In genomic region chr20:47079047-47079446, GRCh38 we compare ENCODE assay signal across 11 cellular contexts.
"Had no signal": no experiment of that assay in that cellular context is flagged by ENCODE, and none has a peak within 500 bp of the region (broad histone marks: within the 10 kb centered on the region; RNA-seq: fewer than 3 reads in every experiment).

No MANE protein-coding gene starts in this region.

- H3K27ac ChIP-seq: GM23248 had no signal

- H3K9me3 ChIP-seq: HAP-1 had no signal

- H3K4me1 ChIP-seq: HAP-1 had no signal

- H3K4me2 ChIP-seq: GM23338 had no signal

- FAIRE-seq: H1, H54 had no signal

- DNase-seq: GM23248, GOT3, H7, H9, HCEC 1CT, HFFc6 had no signal

- H2AFZ ChIP-seq: GM23248, GM23338 had no signal

- H3K36me3 ChIP-seq: HAP-1 had no signal

- H3K4me3 ChIP-seq: GM23248, GM23338, HAP-1 had no signal

- ATAC-seq: GM23338, HCT116 had no signal

- H3K9ac ChIP-seq: GM23248 had no signal
